12 cellular contexts compared by ENCODE assay signal in genomic region chr13:113838711-113839201, GRCh38. TPM values are rescaled to one million over a fixed set of nuclear protein-coding genes. Genes with fewer than 3 reads are reported as not detected.
DNase-seq lines count a peak whose midpoint lies in the region; ATAC-seq, FAIRE-seq and TF ChIP-seq lines count a peak whose summit lies in the region.
"Had no signal": no experiment of that assay in that cellular context is flagged by ENCODE, and none has a peak within 500 bp of the region (broad histone marks: within the 10 kb centered on the region; RNA-seq: fewer than 3 reads in every experiment).

No MANE protein-coding gene starts in this region.

- TF ChIP-seq EP300 in HepG2 (IDR thresholded peaks at IDR 0.05; ENCODE audit: low read depth in 2 of 2, low read length in 2 of 2) (no peak), HepG2 (CRISPR knock-in tag; IDR thresholded peaks at IDR 0.05; ENCODE audit: borderline replicate concordance) (no peak)

- intact Hi-C loops in right lobe of liver (cut with DNase I) (no loop called here), HepG2 (cut with micrococcal nuclease; ENCODE audit: unreplicated experiment) (no loop called here)

- no peak for TF ChIP-seq POLR2A in right lobe of liver (IDR thresholded peaks at IDR 0.05)
- no peak for TF ChIP-seq POLR2A in HepG2 (IDR thresholded peaks at IDR 0.05; ENCODE audit: insufficient read depth in 1 of 2, low read depth in 2 of 2, low read length in 2 of 2)

- TF ChIP-seq CTCF in right lobe of liver (IDR thresholded peaks at IDR 0.05) (no peak), HepG2 (CRISPR knock-in tag; IDR thresholded peaks at IDR 0.05) (no peak), fibroblast of lung (conservative IDR thresholded peaks at IDR 0.05 in 1 of 2, IDR thresholded peaks at IDR 0.05 in 1 of 2; ENCODE audit: low read depth in 1 of 2, low read length in 2 of 2) (no peak), osteoblast (IDR thresholded peaks at IDR 0.05; ENCODE audit: extremely low read depth, low read depth, low read length) (no peak), GM20000 (IDR thresholded peaks at IDR 0.05; ENCODE audit: extremely low read depth, missing control alignments) (no peak)

- no peak for ATAC-seq in right lobe of liver
- ATAC-seq in HepG2, result no peak

- H2AFZ ChIP-seq in HepG2 (ENCODE audit: low read length), result no peak overlapping the region
- H2AFZ ChIP-seq in fibroblast of lung (ENCODE audit: low read length), result no peak overlapping the region
- H2AFZ ChIP-seq in osteoblast (ENCODE audit: low read length), result no peak overlapping the region

- H4K20me1 ChIP-seq in HepG2 (ENCODE audit: insufficient read depth, low read length) (no peaks in the 10 kb centered on the region), fibroblast of lung (ENCODE audit: control insufficient read depth, extremely low read depth, insufficient read depth, low read length) (no peaks in the 10 kb centered on the region), osteoblast (ENCODE audit: insufficient read depth, low read length) (peaks cover 40% of the 10 kb centered on the region)

- CTCF ChIA-PET in HepG2 (lab: Yijun Ruan, JAX; ENCODE audit: low intra/inter-chr PET ratio, low total read pairs), result no interaction called here

- H3K4me1 ChIP-seq in right lobe of liver (peaks cover 0 to 36% (median 0%) of the 10 kb centered on the region in 4 donors), HepG2 (ENCODE audit: insufficient read depth, low read length) (peaks cover 26% of the 10 kb centered on the region), fibroblast of lung (ENCODE audit: control insufficient read depth, extremely low read depth, insufficient read depth, low read length) (peaks cover 38% of the 10 kb centered on the region), osteoblast (ENCODE audit: insufficient read depth, low read length) (peaks cover 37% of the 10 kb centered on the region)

- H3K27ac ChIP-seq in right lobe of liver, result peak overlapping the region in 1 of 3 donors; percentile 33
- no peak overlapping the region for H3K27ac ChIP-seq in HepG2 (ENCODE audit: extremely low read length, insufficient read depth, low read length)
- peak overlapping the region; percentile 0 for H3K27ac ChIP-seq in fibroblast of lung (ENCODE audit: insufficient read depth, low read length)
- no peak overlapping the region for H3K27ac ChIP-seq in osteoblast (ENCODE audit: low read depth, low read length)

- no peak for FAIRE-seq in HepG2 (lab: Jason Lieb, UNC)

- H3K36me3 ChIP-seq in right lobe of liver, result no peaks in the 10 kb centered on the region
- H3K36me3 ChIP-seq in HepG2 (replicated peaks in 1 of 2; ENCODE audit: control insufficient read depth in 1 of 2, insufficient read depth in 2 of 2, low read length in 2 of 2), result no peaks in the 10 kb centered on the region
- peaks cover 37% of the 10 kb centered on the region for H3K36me3 ChIP-seq in fibroblast of lung (ENCODE audit: control insufficient read depth, insufficient read depth, low read length)
- peaks cover 43% of the 10 kb centered on the region for H3K36me3 ChIP-seq in osteoblast (ENCODE audit: insufficient read depth, low read length)

- no TSS peak for BruUV-seq in HepG2 (replicated peaks; lab: Mats Ljungman, UMichigan)

- TF ChIP-seq RAD21 in HepG2 (CRISPR knock-in tag; IDR thresholded peaks at IDR 0.05), result no peak

- POLR2A ChIA-PET in HepG2 (lab: Yijun Ruan, JAX), result no interaction called here

- in situ Hi-C loops in HepG2 (cut with HindIII; ENCODE audit: extremely low pct_ligation_motif_present, low pct_unique_long_range_greater_than_20kb), result no loop called here

- DNase-seq in right lobe of liver, result peak; percentile 24 to 67 (median 52)
- DNase-seq in HepG2 (ENCODE audit: low spot score), result no peak
- DNase-seq in fibroblast of lung (ENCODE audit: low read depth in 2 of 2), result no peak
- no peak for DNase-seq in osteoblast (ENCODE audit: insufficient read length, low spot score, missing footprints)
- DNase-seq in COLO829 (ENCODE audit: low spot score), result no peak
- no peak for DNase-seq in kidney tubule cell (ENCODE audit: low spot score)
- no peak for DNase-seq in GM20000 (ENCODE audit: low spot score)
- DNase-seq in superior temporal gyrus (ENCODE audit: extremely low spot score), result no peak
- DNase-seq: activated CD8-positive, alpha-beta memory T cell treated with anti-CD3 and anti-CD28 coated beads, Interleukin-2, amount 50 U/mL, for 4 hours; NCI-H2029 treated with DMSO at 0.1 percent for 48 hours; retina had no signal

- no peak overlapping the region for H3K4me3 ChIP-seq in right lobe of liver
- no peak overlapping the region for H3K4me3 ChIP-seq in HepG2 (replicated peaks in 1 of 3; ENCODE audit: insufficient read depth in 1 of 3, low read depth in 2 of 3, low read length in 3 of 3)
- H3K4me3 ChIP-seq in fibroblast of lung (replicated peaks in 1 of 4; ENCODE audit: control extremely low read depth in 1 of 4, insufficient read depth in 1 of 4, low read depth in 3 of 4, low read length in 4 of 4), result peak overlapping the region; percentile 1 to 57 (median 30)
- H3K4me3 ChIP-seq in osteoblast (ENCODE audit: insufficient read depth, low read length), result peak overlapping the region; percentile 25

- H3K27me3 ChIP-seq in right lobe of liver (no peaks in the 10 kb centered on the region), HepG2 (ENCODE audit: control insufficient read depth in 1 of 2, insufficient read depth in 2 of 2, low read length in 2 of 2) (peaks cover 0 to 1% of the 10 kb centered on the region in 2 experiments; a peak in 3 of 5 replicates), fibroblast of lung (ENCODE audit: control insufficient read depth, insufficient read depth, low read length) (no peaks in the 10 kb centered on the region), osteoblast (ENCODE audit: insufficient read depth, low read length) (no peaks in the 10 kb centered on the region)

- H3K9me3 ChIP-seq in right lobe of liver (no peaks in the 10 kb centered on the region), HepG2 (ENCODE audit: low read length) (no peaks in the 10 kb centered on the region), fibroblast of lung (ENCODE audit: control insufficient read depth, insufficient read depth, low read depth, low read length) (no peaks in the 10 kb centered on the region), osteoblast (ENCODE audit: low read depth, low read length) (no peaks in the 10 kb centered on the region)

- WGBS in right lobe of liver (ENCODE audit: insufficient coverage, low coverage, low lambda C conversion rate, missing lambda C conversion rate), result 50% methylated on average over 2 of the region's 8 CpGs
- WGBS in HepG2 (ENCODE audit: low lambda C conversion rate), result 67% methylated on average over 1 of the region's 8 CpGs

- no peak overlapping the region for H3K4me2 ChIP-seq in HepG2 (ENCODE audit: low read depth, low read length)
- H3K4me2 ChIP-seq in fibroblast of lung (ENCODE audit: extremely low read depth, insufficient read depth, low read length), result peak overlapping the region; percentile 18
- H3K4me2 ChIP-seq in osteoblast (ENCODE audit: insufficient read depth, low read length), result peak overlapping the region; percentile 53

- no peaks in the 10 kb centered on the region for H3K79me2 ChIP-seq in HepG2 (ENCODE audit: insufficient read depth, low read length)
- peaks cover 43% of the 10 kb centered on the region for H3K79me2 ChIP-seq in fibroblast of lung (ENCODE audit: control insufficient read depth, insufficient read depth, low read length)
- H3K79me2 ChIP-seq in osteoblast (ENCODE audit: insufficient read depth, low read length), result peaks cover 49% of the 10 kb centered on the region

- no peak overlapping the region for H3K9ac ChIP-seq in HepG2 (ENCODE audit: insufficient read depth, low read depth, low read length)
- H3K9ac ChIP-seq in fibroblast of lung (ENCODE audit: insufficient read depth, low read length), result no peak overlapping the region

TF ChIP-seq in HepG2, 621 proteins besides CTCF, POLR2A, EP300 and RAD21 (continues in another document):
- no peak for TF ChIP-seq ZNF274 (CRISPR knock-in tag; IDR thresholded peaks at IDR 0.05)
- TF ChIP-seq SALL2 (CRISPR knock-in tag; IDR thresholded peaks at IDR 0.05), result no peak

RNA-seq across cellular contexts. Expression of gene GAS6, which starts 25.1 kb away (rescaled TPM):
- total RNA-seq in right lobe of liver (10 to 100 TPM; 11.9 to 48.5 (median 27.2) TPM), HepG2 (2016; rRNA removed; fragmentation: Illumina TruSeq; extraction: Trizol) (0.09 and 0.11 TPM in 2 replicates), fibroblast of lung (77.3 and 227 TPM in 2 replicates), osteoblast (417 and 480 TPM in 2 replicates)
- total RNA-seq in HepG2 (2016; cell fraction: cytosol; rRNA removed; fragmentation: Illumina TruSeq; extraction: Trizol; ENCODE audit: low read depth), result 0.09 TPM in 1 of 2 replicates, not detected in the other
- 0.09 TPM in 1 of 2 replicates, not detected in the other for total RNA-seq in HepG2 (2016; cell fraction: insoluble cytoplasmic fraction; rRNA removed; fragmentation: Illumina TruSeq; extraction: Trizol)
- total RNA-seq in HepG2 (2016; cell fraction: membrane; rRNA removed; fragmentation: Illumina TruSeq; extraction: Trizol), result 0.19 and 0.21 TPM in 2 replicates
- total RNA-seq in HepG2 (2016; cell fraction: nucleus; rRNA removed; fragmentation: Illumina TruSeq; extraction: Trizol), result 0.28 TPM in 1 of 2 replicates, not detected in the other
- polyA plus RNA-seq in HepG2 (2011; rRNA removed) (0.21 and 0.24 TPM in 2 replicates), fibroblast of lung (267 and 301 TPM in 2 replicates)
- polyA plus RNA-seq in HepG2 (2011; cell fraction: cytosol; rRNA removed), result 0.14 and 0.34 TPM in 2 replicates
- polyA plus RNA-seq in HepG2 (2011; cell fraction: nucleus; rRNA removed), result 0.57 and 0.93 TPM in 2 replicates
- polyA plus RNA-seq in HepG2 (2012), result 0.13 and 0.23 TPM in 2 replicates
- 0.05 and 0.14 TPM in 2 replicates for polyA plus RNA-seq in HepG2 (2016; cell fraction: cytosol; fragmentation: Illumina TruSeq; extraction: Trizol; ENCODE audit: low read depth)
- 0.09 and 0.13 TPM in 2 replicates for polyA plus RNA-seq in HepG2 (2016; cell fraction: insoluble cytoplasmic fraction; fragmentation: Illumina TruSeq; extraction: Trizol; ENCODE audit: low read depth)
- polyA plus RNA-seq in HepG2 (2016; cell fraction: membrane; fragmentation: Illumina TruSeq; extraction: Trizol; ENCODE audit: low read depth), result 0.15 and 0.21 TPM in 2 replicates
- polyA plus RNA-seq in HepG2 (2016; cell fraction: nucleus; fragmentation: Illumina TruSeq; extraction: Trizol; ENCODE audit: insufficient read depth, low read depth), result 0.52 and 0.59 TPM in 2 replicates
- 0.16 and 5.7 TPM in 2 replicates for polyA minus RNA-seq in HepG2 (2011; rRNA and poly(A)+ RNA removed; ENCODE audit: low replicate concordance)
- polyA minus RNA-seq in HepG2 (2011; cell fraction: cytosol; rRNA and poly(A)+ RNA removed), result not detected in 2 replicates
- 0.13 TPM in 1 of 2 replicates, not detected in the other for polyA minus RNA-seq in HepG2 (2011; cell fraction: nucleus; rRNA and poly(A)+ RNA removed)
- polyA plus RNA-seq in fibroblast of lung (2012), result 343 and 376 TPM in 2 replicates
- polyA minus RNA-seq in fibroblast of lung (ENCODE audit: low replicate concordance), result 158 and 174 TPM in 2 replicates
- total RNA-seq: OCI-LY7 had no signal

Comparison
In these comparisons a context has a peak if more than half of its experiments do, and no peak if none do; other contexts are left out.
1. DNase-seq: peak in right lobe of liver (3 of 3); none in HepG2 (single experiment), fibroblast of lung (0 of 2), osteoblast (single experiment), COLO829 (single experiment), kidney tubule cell (single experiment), GM20000 (single experiment) and superior temporal gyrus (single experiment).
2. RNA of gene GAS6, which starts 25.1 kb away (total RNA-seq): 417 to 480 TPM in osteoblast, 77.3 to 227 TPM in fibroblast of lung and 11.9 to 48.5 TPM in right lobe of liver; 0.09 to 0.28 TPM in HepG2; every median in the first group is over 10 times any median in the second.
3. H3K4me3 ChIP-seq: peak in fibroblast of lung (4 of 4) and osteoblast (single experiment); none in right lobe of liver (0 of 3) and HepG2 (0 of 3).